33 cellular contexts compared by ENCODE assay signal in the genomic region with DNA sequence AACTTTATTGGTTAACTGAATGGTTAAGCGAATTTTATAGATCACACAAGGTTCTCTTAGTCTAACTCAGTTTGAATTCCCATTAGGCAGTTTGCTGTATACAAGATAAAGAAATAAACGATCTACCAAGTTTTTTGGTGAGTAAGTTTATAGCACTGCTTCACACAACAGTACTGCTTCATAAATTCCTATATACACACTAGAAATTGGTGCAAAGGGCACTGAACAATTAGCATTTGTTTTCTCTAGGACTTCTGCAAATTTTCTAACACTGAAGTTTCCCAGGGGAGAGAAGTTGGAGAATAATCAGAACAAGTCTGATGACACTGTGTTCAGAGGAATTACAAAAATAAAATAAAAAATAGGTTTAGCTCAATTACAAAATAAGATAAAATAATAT.
"Had no signal": no experiment of that assay in that cellular context is flagged by ENCODE, and none has a peak within 500 bp of the region (broad histone marks: within the 10 kb centered on the region; RNA-seq: fewer than 3 reads in every experiment).

No MANE protein-coding gene starts in this region.

- H3K4me1 ChIP-seq: adrenal gland, body of pancreas, breast epithelium had no signal

- H3K27ac ChIP-seq: adrenal gland, body of pancreas, brain microvascular endothelial cell, breast epithelium, VCaP had no signal

- ATAC-seq: activated CD8-positive, alpha-beta T cell treated with anti-CD3 and anti-CD28 coated beads for 36 hours; activated naive CD4-positive, alpha-beta T cell treated with anti-CD3 and anti-CD28 coated beads, Interleukin-2, amount 50 U/mL, for 72 hours; activated T-cell treated with anti-CD3 and anti-CD28 coated beads, Interleukin-2, amount 50 U/mL, for 4 hours; activated T-cell treated with anti-CD3 and anti-CD28 coated beads, Interleukin-2, amount 50 U/mL, for 72 hours; activated T-helper 17 cell treated with anti-CD3 and anti-CD28 coated beads, Interleukin-2, amount 50 U/mL, for 72 hours; body of pancreas had no signal

- H3K27me3 ChIP-seq: adrenal gland, body of pancreas, brain microvascular endothelial cell, breast epithelium had no signal

- H3K36me3 ChIP-seq: adrenal gland, brain microvascular endothelial cell, breast epithelium had no signal

- H3K9me3 ChIP-seq: adrenal gland, body of pancreas, breast epithelium had no signal

- H3K4me3 ChIP-seq: adrenal gland, body of pancreas, breast epithelium had no signal

- DNase-seq: activated B cell treated with CpG ODN at 0.5 μM for 24 hours; activated CD4-positive, alpha-beta memory T cell treated with anti-CD3 and anti-CD28 coated beads for 36 hours; activated CD4-positive, alpha-beta T cell treated with anti-CD3 and anti-CD28 coated beads for 4 hours; activated CD4-positive, alpha-beta T cell treated with anti-CD3 and anti-CD28 coated beads, Interleukin-2, amount 10 ng/mL, durations not matched to agents 24 days and 14 days; activated CD4-positive, alpha-beta T cell treated with anti-CD3 and anti-CD28 coated beads, Interleukin-2, amount 50 U/mL, for 1 hour; activated CD4-positive, alpha-beta T cell treated with anti-CD3 and anti-CD28 coated beads, Interleukin-2, amount 50 U/mL, for 4 hours; activated CD4-positive, CD25-positive, alpha-beta regulatory T cell treated with anti-CD3 and anti-CD28 coated beads, Interleukin-2, amount 50 U/mL, for 72 hours; activated CD8-positive, alpha-beta memory T cell treated with anti-CD3 and anti-CD28 coated beads, Interleukin-2, amount 50 U/mL, for 4 hours; activated CD8-positive, alpha-beta T cell treated with anti-CD3 and anti-CD28 coated beads for 36 hours; activated effector memory CD4-positive, alpha-beta T cell treated with anti-CD3 and anti-CD28 coated beads, Interleukin-2, amount 50 U/mL, for 16 hours; activated gamma-delta T cell treated with Interleukin-2 at 50 U/mL for 16 hours; activated naive CD4-positive, alpha-beta T cell; activated naive CD4-positive, alpha-beta T cell treated with anti-CD3 and anti-CD28 coated beads for 36 hours; activated naive CD4-positive, alpha-beta T cell treated with anti-CD3 and anti-CD28 coated beads, Interleukin-2, amount 50 U/mL, for 16 hours; activated naive CD8-positive, alpha-beta T cell treated with anti-CD3 and anti-CD28 coated beads for 36 hours; activated T-cell treated with anti-CD3 and anti-CD28 coated beads for 4 hours; activated T-cell treated with anti-CD3 and anti-CD28 coated beads, Interleukin-2, amount 50 U/mL, for 1 hour; activated T-cell treated with anti-CD3 and anti-CD28 coated beads, Interleukin-2, amount 50 U/mL, for 4 hours; activated T-cell treated with anti-CD3 and anti-CD28 coated beads, Interleukin-2, amount 50 U/mL, for 72 hours; adrenal gland; amniotic stem cell; aorta; body of pancreas; brain microvascular endothelial cell; central memory CD4-positive, alpha-beta T cell; T-helper 2 cell; T-helper 9 cell had no signal

- FAIRE-seq: astrocyte, TTC549 had no signal
